In genomic region chr12:93042684-93043083, GRCh38 we compare ENCODE assay signal across 20 cellular contexts.
A peak's percentile ranks its signal among the peaks of the same experiment; 100 is the strongest.
DNase-seq lines count a peak whose midpoint lies in the region; ATAC-seq, FAIRE-seq and TF ChIP-seq lines count a peak whose summit lies in the region.
"Had no signal": no experiment of that assay in that cellular context is flagged by ENCODE, and none has a peak within 500 bp of the region (broad histone marks: within the 10 kb centered on the region; RNA-seq: fewer than 3 reads in every experiment).

No MANE protein-coding gene starts in this region.

- DNase-seq in SW480 (ENCODE audit: low spot score) (peak; percentile 64), esophagus muscularis mucosa (ENCODE audit: extremely low spot score) (peak; percentile 29), small intestine (peak; percentile 90), NCI-H2107 treated with DMSO at 0.1 percent for 48 hours (lab: John Stamatoyannopoulos, UW; ENCODE audit: unreplicated experiment) (no peak), T-cell (no peak)
- DNase-seq: CD4-positive, CD25-positive, alpha-beta regulatory T cell; DMS 273 treated with DMSO at 0.1 percent for 48 hours; KBM-7; NCI-H1092; NCI-H1436 treated with DMSO at 0.1 percent for 48 hours; NCI-H2029; NCI-H226; NCI-H748 treated with DMSO at 0.1 percent for 48 hours; NK-92 treated with Interleukin-12 subunit alpha and Interleukin-12 subunit beta, amount 100 ng/mL, for 24 hours; SIG-M5; SK-N-SH had no signal

- TF ChIP-seq CTCF in HEK293 (tag by site-specific recombination; IDR thresholded peaks at IDR 0.05) (no peak), esophagus muscularis mucosa (IDR thresholded peaks at IDR 0.05) (no peak)

- H3K27ac Mint-ChIP-seq in T-cell, result no peak overlapping the region
- H3K27ac Mint-ChIP-seq: CD4-positive, CD25-positive, alpha-beta regulatory T cell had no signal

- peaks cover 0 to 9% of the 10 kb centered on the region in 2 donors for H3K27me3 Mint-ChIP-seq in T-cell

- H3K27me3 ChIP-seq in esophagus muscularis mucosa (no peaks in the 10 kb centered on the region), small intestine (ENCODE audit: control insufficient read depth in 2 of 2, insufficient read depth in 2 of 2, low read length in 2 of 2) (no peaks in the 10 kb centered on the region)

- H3K27ac ChIP-seq in HEK293 (ENCODE audit: extremely low read depth, low read depth, low read length) (no peak overlapping the region), esophagus muscularis mucosa (replicated peaks in 1 of 4) (no peak overlapping the region), small intestine (ENCODE audit: low read depth in 1 of 2, low read length in 1 of 2) (no peak overlapping the region)

- H3K4me1 ChIP-seq in HEK293 (ENCODE audit: control insufficient read depth, insufficient read depth, low read length) (peaks cover 6% of the 10 kb centered on the region), esophagus muscularis mucosa (peaks cover 0 to 11% (median 0%) of the 10 kb centered on the region in 4 donors), small intestine (ENCODE audit: control insufficient read depth in 2 of 2, insufficient read depth in 1 of 2, low read depth in 1 of 2, low read length in 1 of 2) (no peaks in the 10 kb centered on the region)

- H3K9me3 Mint-ChIP-seq in T-cell, result no peaks in the 10 kb centered on the region

- no peak overlapping the region for H3K4me3 Mint-ChIP-seq in T-cell
- H3K4me3 Mint-ChIP-seq: CD4-positive, CD25-positive, alpha-beta regulatory T cell had no signal

- no peak for TF ChIP-seq EP300 in esophagus muscularis mucosa (IDR thresholded peaks at IDR 0.05)

- H3K36me3 ChIP-seq in HEK293 (ENCODE audit: control insufficient read depth in 2 of 2, insufficient read depth in 1 of 2, low read length in 2 of 2) (no peaks in the 10 kb centered on the region), esophagus muscularis mucosa (no peaks in the 10 kb centered on the region), small intestine (ENCODE audit: control insufficient read depth in 2 of 2, insufficient read depth in 2 of 2, low read length in 2 of 2) (no peaks in the 10 kb centered on the region)

- H3K4me3 ChIP-seq in HEK293 (ENCODE audit: low read depth, low read length) (no peak overlapping the region), esophagus muscularis mucosa (no peak overlapping the region), small intestine (ENCODE audit: low read depth in 1 of 2, low read length in 2 of 2) (no peak overlapping the region)

- ATAC-seq in HG02970 (IDR thresholded peaks at IDR 0.05; ENCODE audit: low FRiP score, unreplicated experiment), result no peak
- no peak for ATAC-seq in T-cell (replicated peaks in 1 of 4)

- POLR2A ChIA-PET in HEK293 (lab: Yijun Ruan, JAX) (interaction anchor here (0.6 kb wide), 2 partner anchors 28 to 82 kb away, joined by 5 to 14 read pairs; no protein-coding TSS in a partner anchor), T-cell (lab: Charles Lee) (no interaction called here)

- no peak for FAIRE-seq in small intestine (lab: Jason Lieb, UNC)
- FAIRE-seq: G401.6, GM19239 had no signal

- CTCF ChIA-PET in HEK293 (lab: Yijun Ruan, JAX), result interaction anchor here (1.5 kb wide), 1 partner anchor 354 kb away, joined by 3 read pairs; no protein-coding TSS in a partner anchor
- CTCF ChIA-PET in T-cell (lab: Charles Lee), result interaction anchor here in 1 of 2 donors (0.6 kb wide), 1 partner anchor 386 kb away, joined by 9 read pairs; no protein-coding TSS in a partner anchor

- 87% methylated on average over 6 of the region's 6 CpGs for WGBS in esophagus muscularis mucosa
- WGBS in small intestine, 3 donors, result 11 to 53% (median 31%) methylated on average over 6 of the region's 6 CpGs

- H3K9me3 ChIP-seq in HEK293 (ENCODE audit: control insufficient read depth, insufficient read depth, low read depth, low read length), result no peaks in the 10 kb centered on the region
- no peaks in the 10 kb centered on the region for H3K9me3 ChIP-seq in esophagus muscularis mucosa
- no peaks in the 10 kb centered on the region for H3K9me3 ChIP-seq in small intestine (ENCODE audit: control insufficient read depth, low read depth)
- H3K9me3 ChIP-seq: SK-N-SH had no signal

- H3K36me3 Mint-ChIP-seq in T-cell, result no peaks in the 10 kb centered on the region
- H3K36me3 Mint-ChIP-seq: CD4-positive, CD25-positive, alpha-beta regulatory T cell had no signal

- H3K4me1 Mint-ChIP-seq in T-cell, result no peaks in the 10 kb centered on the region
- H3K4me1 Mint-ChIP-seq: CD4-positive, CD25-positive, alpha-beta regulatory T cell had no signal

- TF ChIP-seq POLR2A in esophagus muscularis mucosa (IDR thresholded peaks at IDR 0.05; ENCODE audit: low read depth), result no peak

- intact Hi-C loops in esophagus muscularis mucosa (cut with DNase I), result no loop called here

TF ChIP-seq in HEK293, 187 proteins besides CTCF, POLR2A, EP300 and RAD21 (continues in another document):
- TF ChIP-seq ZNF544 (tag by site-specific recombination; IDR thresholded peaks at IDR 0.05) (no peak), ZNF518A (tag by site-specific recombination; conservative IDR thresholded peaks at IDR 0.05; ENCODE audit: low read depth) (no peak), ZNF155 (tag by site-specific recombination; IDR thresholded peaks at IDR 0.05) (no peak), ZEB2 (tag by site-specific recombination; IDR thresholded peaks at IDR 0.05) (no peak), ZNF174 (tag by site-specific recombination; IDR thresholded peaks at IDR 0.05) (no peak), ZNF18 (tag by site-specific recombination; IDR thresholded peaks at IDR 0.05) (peak; percentile 69), ZBTB20 (tag by site-specific recombination; IDR thresholded peaks at IDR 0.05) (peak; percentile 15; the same call in 1 of the 2 replicates), ZNF138 (tag by site-specific recombination; IDR thresholded peaks at IDR 0.05; ENCODE audit: borderline replicate concordance) (no peak), ZBTB21 (tag by site-specific recombination; IDR thresholded peaks at IDR 0.05) (no peak), FEZF1 (tag by site-specific recombination; IDR thresholded peaks at IDR 0.05) (0 out of 2 replicates have a peak, but pooled peaks have one; percentile 21), ZNF670 (tag by site-specific recombination; IDR thresholded peaks at IDR 0.05; ENCODE audit: low read depth) (no peak), ZNF623 (tag by site-specific recombination; IDR thresholded peaks at IDR 0.05) (no peak)

Comparison
In these comparisons a context has a peak if more than half of its experiments do, and no peak if none do; other contexts are left out.
1. DNase-seq: peak in SW480 (single experiment), esophagus muscularis mucosa (single experiment) and small intestine (single experiment); none in NCI-H2107 treated with DMSO at 0.1 percent for 48 hours (single experiment) and T-cell (0 of 34).